In genomic region chr7:39950473-39951155, GRCh38 we compare ENCODE assay signal across 8 cellular contexts. TPM values are rescaled to one million over a fixed set of nuclear protein-coding genes. Genes with fewer than 3 reads are reported as not detected.
DNase-seq lines count a peak whose midpoint lies in the region; ATAC-seq and TF ChIP-seq lines count a peak whose summit lies in the region.

No MANE protein-coding gene starts in this region.

- peak overlapping the region; percentile 99 for H3K9ac ChIP-seq in mucosa of stomach (ENCODE audit: low read length)

- H3K4me3 ChIP-seq in epithelial cell of proximal tubule (ENCODE audit: low read depth, low read length) (peak overlapping the region; percentile 89), mucosa of stomach (ENCODE audit: low read length) (peak overlapping the region; percentile 81)

- no peak for ATAC-seq in stimulated activated effector memory CD8-positive, alpha-beta T cell treated with anti-CD3 and anti-CD28 coated beads, Interleukin-12 subunit alpha, Interleukin-12 subunit beta, amount 100 ng/mL, for 72 hours

- no peaks in the 10 kb centered on the region for H3K27me3 ChIP-seq in mucosa of stomach (ENCODE audit: control insufficient read depth, insufficient read depth, low read length)

- H3K36me3 Mint-ChIP-seq in stimulated activated effector memory CD8-positive, alpha-beta T cell treated with anti-CD3 and anti-CD28 coated beads, Interleukin-12 subunit alpha, Interleukin-12 subunit beta, amount 100 ng/mL, for 72 hours = peaks cover 37% of the 10 kb centered on the region

- peak overlapping the region; percentile 100 for H3K27ac Mint-ChIP-seq in stimulated activated effector memory CD8-positive, alpha-beta T cell treated with anti-CD3 and anti-CD28 coated beads, Interleukin-12 subunit alpha, Interleukin-12 subunit beta, amount 100 ng/mL, for 72 hours

- peak overlapping the region; percentile 99 for H3K4me3 Mint-ChIP-seq in stimulated activated effector memory CD8-positive, alpha-beta T cell treated with anti-CD3 and anti-CD28 coated beads, Interleukin-12 subunit alpha, Interleukin-12 subunit beta, amount 100 ng/mL, for 72 hours

- peak; percentile 18 for DNase-seq in NCI-H2171 treated with DMSO at 0.1 percent for 48 hours (lab: John Stamatoyannopoulos, UW)
- DNase-seq in NCI-H2171 (lab: John Stamatoyannopoulos, UW) = no peak
- peak; percentile 51 for DNase-seq in NCI-H146 treated with DMSO at 0.1 percent for 48 hours (lab: John Stamatoyannopoulos, UW; ENCODE audit: unreplicated experiment)
- peak; percentile 29 for DNase-seq in activated T-cell treated with anti-CD3 and anti-CD28 coated beads for 48 hours (ENCODE audit: low read depth)
- no peak for DNase-seq in epithelial cell of proximal tubule (ENCODE audit: low read depth)
- DNase-seq in stimulated activated effector memory CD8-positive, alpha-beta T cell treated with anti-CD3 and anti-CD28 coated beads, Interleukin-12 subunit alpha, Interleukin-12 subunit beta, amount 100 ng/mL, for 72 hours (ENCODE audit: low spot score in 2 of 2) = peak in 1 of 2 donors; percentile 77
- DNase-seq in NCI-H446 treated with DMSO at 0.1 percent for 48 hours (lab: John Stamatoyannopoulos, UW) = no peak

- no peaks in the 10 kb centered on the region for H3K9me3 Mint-ChIP-seq in stimulated activated effector memory CD8-positive, alpha-beta T cell treated with anti-CD3 and anti-CD28 coated beads, Interleukin-12 subunit alpha, Interleukin-12 subunit beta, amount 100 ng/mL, for 72 hours

- H3K4me1 ChIP-seq in mucosa of stomach (ENCODE audit: control insufficient read depth, insufficient read depth, low read length) = peaks cover 10% of the 10 kb centered on the region

- no peak for TF ChIP-seq CTCF in epithelial cell of proximal tubule (conservative IDR thresholded peaks at IDR 0.05; ENCODE audit: low read depth, low read length)

- H3K9me3 ChIP-seq in mucosa of stomach (ENCODE audit: control insufficient read depth, low read length) = no peaks in the 10 kb centered on the region

- no peaks in the 10 kb centered on the region for H3K36me3 ChIP-seq in mucosa of stomach (ENCODE audit: control insufficient read depth, insufficient read depth, low read length)

- peaks cover 38% of the 10 kb centered on the region for H3K4me1 Mint-ChIP-seq in stimulated activated effector memory CD8-positive, alpha-beta T cell treated with anti-CD3 and anti-CD28 coated beads, Interleukin-12 subunit alpha, Interleukin-12 subunit beta, amount 100 ng/mL, for 72 hours

RNA-seq across cellular contexts. Expression of gene CDK13, which starts 0.6 kb away (rescaled TPM):
- total RNA-seq in epithelial cell of proximal tubule = 36.0 and 41.1 TPM in 2 replicates

Comparison
In these comparisons a context has a peak if more than half of its experiments do, and no peak if none do; other contexts are left out.
1. DNase-seq: peak in NCI-H2171 treated with DMSO at 0.1 percent for 48 hours (single experiment), NCI-H146 treated with DMSO at 0.1 percent for 48 hours (single experiment) and activated T-cell treated with anti-CD3 and anti-CD28 coated beads for 48 hours (single experiment); none in NCI-H2171 (single experiment), epithelial cell of proximal tubule (single experiment) and NCI-H446 treated with DMSO at 0.1 percent for 48 hours (single experiment).